ENCODE assay signal across 8 cellular contexts in genomic region chr13:80340643-80341097, GRCh38. TPM values are rescaled to one million over a fixed set of nuclear protein-coding genes. Genes with fewer than 3 reads are reported as not detected.
A peak's percentile ranks its signal among the peaks of the same experiment; 100 is the strongest.
DNase-seq lines count a peak whose midpoint lies in the region; ATAC-seq lines count a peak whose summit lies in the region.

No MANE protein-coding gene starts in this region.

- no peak overlapping the region for H3K23ac ChIP-seq in trophoblast cell (ENCODE audit: low read length)

- DNase-seq in Ammon's horn (ENCODE audit: low spot score) (peak; percentile 53), SK-N-DZ (ENCODE audit: low spot score) (peak; percentile 52), fibroblast of peridontal ligament (ENCODE audit: extremely low read depth) (peak; percentile 69), trophoblast cell (peak; percentile 22 to 61), DMS114 treated with DMSO at 0.1 percent for 48 hours (lab: John Stamatoyannopoulos, UW; ENCODE audit: unreplicated experiment) (no peak), HuH-7 (ENCODE audit: low spot score) (no peak)

- peak overlapping the region; percentile 49 for H2AK5ac ChIP-seq in trophoblast cell (ENCODE audit: low read length)

- no peaks in the 10 kb centered on the region for H3K9me3 ChIP-seq in trophoblast cell (ENCODE audit: insufficient read depth, low read depth, low read length)

- H4K91ac ChIP-seq in trophoblast cell (ENCODE audit: low read depth, low read length) = peak overlapping the region; percentile 86

- H2AFZ ChIP-seq in trophoblast cell (ENCODE audit: insufficient read depth, low read length, poor library complexity) = peak overlapping the region; percentile 25

- peaks cover 10 to 12% of the 10 kb centered on the region in 2 experiments for H3K36me3 ChIP-seq in trophoblast cell (ENCODE audit: control insufficient read depth in 1 of 2, insufficient read depth in 2 of 2, low read length in 2 of 2)

- no peaks in the 10 kb centered on the region for H3K27me3 ChIP-seq in trophoblast cell (ENCODE audit: insufficient read depth, low read length)

- peak overlapping the region; percentile 92 for H3K14ac ChIP-seq in trophoblast cell (ENCODE audit: low read length)

- H2BK120ac ChIP-seq in trophoblast cell (ENCODE audit: insufficient read depth, low read length, poor library complexity) = peak overlapping the region; percentile 79

- H3K79me2 ChIP-seq in trophoblast cell (ENCODE audit: control insufficient read depth, insufficient read depth, low read length, poor library complexity) = peaks cover 26% of the 10 kb centered on the region

- peak overlapping the region; percentile 18 for H2BK5ac ChIP-seq in trophoblast cell (ENCODE audit: low read depth, low read length, poor library complexity)

- peak overlapping the region; percentile 20 for H3K18ac ChIP-seq in trophoblast cell (ENCODE audit: low read length)

- H3K79me1 ChIP-seq in trophoblast cell (ENCODE audit: low read length) = peaks cover 22% of the 10 kb centered on the region

- H3K4me2 ChIP-seq in trophoblast cell (ENCODE audit: low read length) = peak overlapping the region; percentile 72

- H2BK12ac ChIP-seq in trophoblast cell (ENCODE audit: low read length) = no peak overlapping the region

- H3K4me1 ChIP-seq in trophoblast cell (ENCODE audit: control insufficient read depth in 1 of 2, insufficient read depth in 2 of 2, low read length in 2 of 2) = peaks cover 0 to 13% of the 10 kb centered on the region in 2 experiments

- ATAC-seq in GM18861 (IDR thresholded peaks at IDR 0.05; ENCODE audit: unreplicated experiment) (peak; percentile 19), HG03159 (IDR thresholded peaks at IDR 0.05; ENCODE audit: unreplicated experiment) (peak; percentile 27)

- H4K12ac ChIP-seq in trophoblast cell (ENCODE audit: low read depth, low read length) = peak overlapping the region; percentile 45

- H3K4ac ChIP-seq in trophoblast cell (ENCODE audit: low read depth, low read length) = peak overlapping the region; percentile 93

- H3K27ac ChIP-seq in trophoblast cell (ENCODE audit: low read depth, low read length) = peak overlapping the region; percentile 95

- H4K8ac ChIP-seq in trophoblast cell (ENCODE audit: low read depth, low read length) = peak overlapping the region; percentile 71

- H3K9ac ChIP-seq in trophoblast cell (ENCODE audit: low read length) = peak overlapping the region; percentile 83

- no CpG with 5 or more reads among the region's 44 CpGs for WGBS in trophoblast cell (ENCODE audit: extremely low coverage, insufficient coverage, insufficient read length)

- H3K4me3 ChIP-seq in trophoblast cell (ENCODE audit: low read depth, low read length) = peak overlapping the region; percentile 84

RNA-seq across cellular contexts. Expression of gene SPRY2, which starts 0.3 kb away (rescaled TPM):
- 7.3 and 10.7 TPM in 2 replicates for polyA plus RNA-seq in SK-N-DZ (2014; cell fraction: cytosol; rRNA removed)
- polyA plus RNA-seq in SK-N-DZ (2014; cell fraction: nucleus; rRNA removed) = 7.4 and 10.0 TPM in 2 replicates
- polyA plus RNA-seq in trophoblast cell (2013) = 25.2 and 27.9 TPM in 2 replicates

Comparison
In these comparisons a context has a peak if more than half of its experiments do, and no peak if none do; other contexts are left out.
1. DNase-seq: peak in Ammon's horn (single experiment), SK-N-DZ (single experiment), fibroblast of peridontal ligament (single experiment) and trophoblast cell (2 of 2); none in DMS114 treated with DMSO at 0.1 percent for 48 hours (single experiment) and HuH-7 (single experiment).